Comparison of ENCODE assay signal across 19 cellular contexts in genomic region chr2:280655-281110, GRCh38. TPM values are rescaled to one million over a fixed set of nuclear protein-coding genes. Genes with fewer than 3 reads are reported as not detected.
DNase-seq lines count a peak whose midpoint lies in the region; ATAC-seq and TF ChIP-seq lines count a peak whose summit lies in the region.
"Had no signal": no experiment of that assay in that cellular context is flagged by ENCODE, and none has a peak within 500 bp of the region (broad histone marks: within the 10 kb centered on the region; RNA-seq: fewer than 3 reads in every experiment).

No MANE protein-coding gene starts in this region.

- peaks cover 20% of the 10 kb centered on the region for H3K4me1 ChIP-seq in left ventricle myocardium inferior
- H3K4me1 ChIP-seq: Caco-2 had no signal

- H3K27ac Mint-ChIP-seq in stimulated activated naive CD8-positive, alpha-beta T cell treated with anti-CD3 and anti-CD28 coated beads, Interleukin-15, amount 100 ng/mL, for 72 hours, result no peak overlapping the region
- H3K27ac Mint-ChIP-seq: CD4-positive, alpha-beta T cell; GM23338 had no signal

- no peak overlapping the region for H3K4me3 Mint-ChIP-seq in stimulated activated naive CD8-positive, alpha-beta T cell treated with anti-CD3 and anti-CD28 coated beads, Interleukin-15, amount 100 ng/mL, for 72 hours
- H3K4me3 Mint-ChIP-seq: CD4-positive, alpha-beta T cell; GM23338 had no signal

- no peak for DNase-seq in stimulated activated naive CD8-positive, alpha-beta T cell treated with anti-CD3 and anti-CD28 coated beads, Interleukin-15, Interleukin-2, amounts not matched to agents 100 U/mL and 50 U/mL, for 24 hours
- no peak for DNase-seq in stimulated activated naive CD8-positive, alpha-beta T cell treated with anti-CD3 and anti-CD28 coated beads, Interleukin-15, amount 100 ng/mL, for 72 hours
- no peak for DNase-seq in left ventricle myocardium inferior
- peak; percentile 40 for DNase-seq in mucosa of gallbladder (ENCODE audit: low spot score)
- no peak for DNase-seq in NCI-H128 (lab: John Stamatoyannopoulos, UW; ENCODE audit: unreplicated experiment)
- no peak for DNase-seq in stimulated activated CD4-positive, alpha-beta T cell treated with anti-CD3 and anti-CD28 coated beads, Interleukin-2, amount 100 ng/mL, for 24 hours
- no peak for DNase-seq in Kasumi-1 (lab: John Stamatoyannopoulos, UW)
- DNase-seq: Caco-2; CD4-positive, alpha-beta T cell; HCEC 1CT; NCI-H1105 treated with DMSO at 0.1 percent for 48 hours; NCI-H1694 treated with DMSO at 0.1 percent for 48 hours; NCI-H510A; NCI-H748 treated with DMSO at 0.1 percent for 48 hours; NK-92 treated with Interleukin-12 subunit alpha and Interleukin-12 subunit beta, amount 100 ng/mL, for 24 hours; SHP77 had no signal

- H3K4me1 Mint-ChIP-seq in stimulated activated naive CD8-positive, alpha-beta T cell treated with anti-CD3 and anti-CD28 coated beads, Interleukin-15, amount 100 ng/mL, for 72 hours, result peaks cover 5% of the 10 kb centered on the region

- H3K9me3 ChIP-seq in left ventricle myocardium inferior (replicated peaks), result no peaks in the 10 kb centered on the region
- H3K9me3 ChIP-seq: A549, Caco-2 had no signal

- H3K27ac ChIP-seq in left ventricle myocardium inferior (replicated peaks), result peak overlapping the region; percentile 70
- H3K27ac ChIP-seq: A549 had no signal

- intact Hi-C loops in left ventricle myocardium inferior (cut with micrococcal nuclease), result no loop called here

- H3K36me3 ChIP-seq in left ventricle myocardium inferior, result peaks cover 65% of the 10 kb centered on the region

- TF ChIP-seq CTCF in left ventricle myocardium inferior (IDR thresholded peaks at IDR 0.05; ENCODE audit: borderline replicate concordance), result no peak

- H3K4me3 ChIP-seq in left ventricle myocardium inferior, result no peak overlapping the region
- H3K4me3 ChIP-seq: A549, GM23338 had no signal

- no peaks in the 10 kb centered on the region for H3K9me3 Mint-ChIP-seq in stimulated activated naive CD8-positive, alpha-beta T cell treated with anti-CD3 and anti-CD28 coated beads, Interleukin-15, amount 100 ng/mL, for 72 hours
- H3K9me3 Mint-ChIP-seq: CD4-positive, alpha-beta T cell; GM23338 had no signal

- no peaks in the 10 kb centered on the region for H3K27me3 ChIP-seq in left ventricle myocardium inferior (ENCODE audit: low read depth)

- ATAC-seq in stimulated activated naive CD8-positive, alpha-beta T cell treated with anti-CD3 and anti-CD28 coated beads, Interleukin-15, Interleukin-2, amounts not matched to agents 100 U/mL and 50 U/mL, for 24 hours, result peak; percentile 9
- ATAC-seq in stimulated activated naive CD8-positive, alpha-beta T cell treated with anti-CD3 and anti-CD28 coated beads, Interleukin-15, amount 100 ng/mL, for 72 hours, result no peak
- ATAC-seq in GM21367 (IDR thresholded peaks at IDR 0.05; ENCODE audit: unreplicated experiment), result no peak
- ATAC-seq: A549, GM23338 had no signal

- peaks cover 5% of the 10 kb centered on the region for H3K27me3 Mint-ChIP-seq in stimulated activated naive CD8-positive, alpha-beta T cell treated with anti-CD3 and anti-CD28 coated beads, Interleukin-15, amount 100 ng/mL, for 72 hours

RNA-seq across cellular contexts. Expression of gene ALKAL2, which starts 7.2 kb away (rescaled TPM):
- total RNA-seq in left ventricle myocardium inferior (1.1 TPM), mucosa of gallbladder (69.5 TPM)
- total RNA-seq: Caco-2; CD4-positive, alpha-beta T cell had no signal

RNA-seq across cellular contexts. Expression of gene ACP1, which starts 15.9 kb away (rescaled TPM):
- total RNA-seq in left ventricle myocardium inferior, result 68.0 TPM
- 95.0 TPM for total RNA-seq in mucosa of gallbladder

RNA-seq across cellular contexts. Expression of gene SH3YL1, which starts 16.9 kb away (rescaled TPM):
- 9.8 TPM for total RNA-seq in left ventricle myocardium inferior
- total RNA-seq in mucosa of gallbladder, result 196 TPM

Comparison
In these comparisons a context has a peak if more than half of its experiments do, and no peak if none do; other contexts are left out.
1. RNA of gene ALKAL2, which starts 7.2 kb away (total RNA-seq): 69.5 TPM in mucosa of gallbladder (single experiment); 1.1 TPM in left ventricle myocardium inferior (single experiment); every median in the first group is over 10 times any median in the second.
2. RNA of gene SH3YL1, which starts 16.9 kb away (total RNA-seq): 196 TPM in mucosa of gallbladder (single experiment); 9.8 TPM in left ventricle myocardium inferior (single experiment); every median in the first group is over 10 times any median in the second.